Comparison of ENCODE assay signal across 1 cellular context in the genomic region with DNA sequence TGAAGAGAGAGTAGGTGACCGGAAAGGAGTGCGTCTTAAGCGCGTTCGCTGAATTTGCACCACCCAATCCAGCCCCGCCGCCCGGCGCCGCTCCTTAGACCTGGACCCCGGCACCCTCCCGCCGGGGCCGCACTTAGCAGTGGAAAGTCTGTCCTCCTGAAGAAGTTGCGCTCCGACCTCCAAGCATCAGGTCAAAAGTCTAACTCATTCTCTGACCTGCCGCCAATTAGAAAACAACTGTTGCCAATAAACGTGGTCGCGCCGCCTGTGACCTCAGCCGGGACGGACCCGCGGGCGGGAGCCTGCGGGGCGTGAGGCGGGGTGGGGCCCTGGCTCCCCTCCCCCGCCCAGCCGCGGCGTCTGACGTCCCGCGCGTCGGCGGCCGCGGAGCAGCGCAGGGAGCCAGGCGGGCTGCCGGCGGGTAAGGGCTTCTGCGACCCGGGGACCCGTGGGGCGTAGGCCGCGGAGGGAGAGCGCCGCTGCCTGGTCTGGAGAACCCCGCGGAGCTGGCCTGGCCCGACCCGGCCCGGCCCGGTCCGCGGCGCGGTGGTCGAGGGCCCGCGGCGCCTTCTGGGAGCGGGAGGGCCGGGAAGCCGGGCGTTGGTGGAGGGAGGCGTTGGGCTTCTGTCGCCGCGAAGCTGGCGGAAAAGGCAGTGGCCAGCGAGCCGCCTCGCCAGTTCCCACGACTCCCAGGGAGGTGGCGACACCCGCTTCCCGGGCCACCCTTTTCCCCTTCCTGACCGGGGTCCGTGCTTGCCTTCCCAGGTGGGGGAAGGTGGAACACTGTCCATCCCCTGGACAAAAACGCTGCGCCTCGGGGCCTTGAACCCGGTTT.
TF ChIP-seq lines count a peak whose summit lies in the region.

A gene with protein sequence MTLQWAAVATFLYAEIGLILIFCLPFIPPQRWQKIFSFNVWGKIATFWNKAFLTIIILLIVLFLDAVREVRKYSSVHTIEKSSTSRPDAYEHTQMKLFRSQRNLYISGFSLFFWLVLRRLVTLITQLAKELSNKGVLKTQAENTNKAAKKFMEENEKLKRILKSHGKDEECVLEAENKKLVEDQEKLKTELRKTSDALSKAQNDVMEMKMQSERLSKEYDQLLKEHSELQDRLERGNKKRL (plus strand): TSS at position 366 of the 835 bp plus-strand sequence. CDS start 527 bp downstream, outside the sequence.

TF ChIP-seq in HepG2, 621 proteins besides CTCF, POLR2A, EP300 and RAD21 (continued from another document and continues in another):
- TF ChIP-seq, protein P1, sequence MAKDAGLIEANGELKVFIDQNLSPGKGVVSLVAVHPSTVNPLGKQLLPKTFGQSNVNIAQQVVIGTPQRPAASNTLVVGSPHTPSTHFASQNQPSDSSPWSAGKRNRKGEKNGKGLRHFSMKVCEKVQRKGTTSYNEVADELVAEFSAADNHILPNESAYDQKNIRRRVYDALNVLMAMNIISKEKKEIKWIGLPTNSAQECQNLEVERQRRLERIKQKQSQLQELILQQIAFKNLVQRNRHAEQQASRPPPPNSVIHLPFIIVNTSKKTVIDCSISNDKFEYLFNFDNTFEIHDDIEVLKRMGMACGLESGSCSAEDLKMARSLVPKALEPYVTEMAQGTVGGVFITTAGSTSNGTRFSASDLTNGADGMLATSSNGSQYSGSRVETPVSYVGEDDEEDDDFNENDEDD (CRISPR knock-in tag; IDR thresholded peaks at IDR 0.05; ENCODE audit: borderline replicate concordance) = peak; percentile 63; the same call in 1 of the 2 replicates
- TF ChIP-seq, protein P2, sequence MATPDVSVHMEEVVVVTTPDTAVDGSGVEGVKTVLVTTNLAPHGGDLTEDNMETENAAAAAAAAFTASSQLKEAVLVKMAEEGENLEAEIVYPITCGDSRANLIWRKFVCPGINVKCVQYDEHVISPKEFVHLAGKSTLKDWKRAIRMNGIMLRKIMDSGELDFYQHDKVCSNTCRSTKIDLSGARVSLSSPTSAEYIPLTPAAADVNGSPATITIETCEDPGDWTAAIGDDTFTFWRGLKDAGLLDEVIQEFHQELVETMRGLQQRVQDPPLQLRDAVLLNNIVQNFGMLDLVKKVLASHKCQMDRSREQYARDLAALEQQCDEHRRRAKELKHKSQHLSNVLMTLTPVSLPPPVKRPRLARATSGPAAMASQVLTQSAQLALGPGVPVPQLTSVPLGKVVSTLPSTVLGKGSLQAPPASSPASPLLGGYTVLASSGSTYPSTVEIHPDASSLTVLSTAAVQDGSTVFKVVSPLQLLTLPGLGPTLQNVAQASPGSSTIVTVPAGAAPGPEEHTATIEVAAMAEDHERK (CRISPR knock-in tag; IDR thresholded peaks at IDR 0.05; ENCODE audit: low read depth) = no peak
- TF ChIP-seq, protein P3, sequence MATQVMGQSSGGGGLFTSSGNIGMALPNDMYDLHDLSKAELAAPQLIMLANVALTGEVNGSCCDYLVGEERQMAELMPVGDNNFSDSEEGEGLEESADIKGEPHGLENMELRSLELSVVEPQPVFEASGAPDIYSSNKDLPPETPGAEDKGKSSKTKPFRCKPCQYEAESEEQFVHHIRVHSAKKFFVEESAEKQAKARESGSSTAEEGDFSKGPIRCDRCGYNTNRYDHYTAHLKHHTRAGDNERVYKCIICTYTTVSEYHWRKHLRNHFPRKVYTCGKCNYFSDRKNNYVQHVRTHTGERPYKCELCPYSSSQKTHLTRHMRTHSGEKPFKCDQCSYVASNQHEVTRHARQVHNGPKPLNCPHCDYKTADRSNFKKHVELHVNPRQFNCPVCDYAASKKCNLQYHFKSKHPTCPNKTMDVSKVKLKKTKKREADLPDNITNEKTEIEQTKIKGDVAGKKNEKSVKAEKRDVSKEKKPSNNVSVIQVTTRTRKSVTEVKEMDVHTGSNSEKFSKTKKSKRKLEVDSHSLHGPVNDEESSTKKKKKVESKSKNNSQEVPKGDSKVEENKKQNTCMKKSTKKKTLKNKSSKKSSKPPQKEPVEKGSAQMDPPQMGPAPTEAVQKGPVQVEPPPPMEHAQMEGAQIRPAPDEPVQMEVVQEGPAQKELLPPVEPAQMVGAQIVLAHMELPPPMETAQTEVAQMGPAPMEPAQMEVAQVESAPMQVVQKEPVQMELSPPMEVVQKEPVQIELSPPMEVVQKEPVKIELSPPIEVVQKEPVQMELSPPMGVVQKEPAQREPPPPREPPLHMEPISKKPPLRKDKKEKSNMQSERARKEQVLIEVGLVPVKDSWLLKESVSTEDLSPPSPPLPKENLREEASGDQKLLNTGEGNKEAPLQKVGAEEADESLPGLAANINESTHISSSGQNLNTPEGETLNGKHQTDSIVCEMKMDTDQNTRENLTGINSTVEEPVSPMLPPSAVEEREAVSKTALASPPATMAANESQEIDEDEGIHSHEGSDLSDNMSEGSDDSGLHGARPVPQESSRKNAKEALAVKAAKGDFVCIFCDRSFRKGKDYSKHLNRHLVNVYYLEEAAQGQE (IDR thresholded peaks at IDR 0.05; ENCODE audit: borderline replicate concordance in 1 of 2, low read depth in 1 of 2, low read length in 2 of 2) = peak in 1 of 2 experiments; percentile 42; a peak in 1 of 4 replicates
- TF ChIP-seq STAG1 (CRISPR knock-in tag; IDR thresholded peaks at IDR 0.05) (peak; percentile 33), DNMT3B (CRISPR knock-in tag; conservative IDR thresholded peaks at IDR 0.05) (no peak), CCDC6 (CRISPR knock-in tag; IDR thresholded peaks at IDR 0.05) (peak; percentile 93), SKI (IDR thresholded peaks at IDR 0.05; ENCODE audit: partially characterized antibody) (peak; percentile 87), FIP1L1 (IDR thresholded peaks at IDR 0.05; ENCODE audit: borderline replicate concordance, insufficient read depth, low read depth, low read length) (no peak), HNRNPK (IDR thresholded peaks at IDR 0.05; ENCODE audit: low read depth, low read length, poor library complexity, severe bottlenecking) (no peak), ERF (CRISPR knock-in tag; IDR thresholded peaks at IDR 0.05) (no peak; the same call in 1 of the 2 replicates), RBAK (CRISPR knock-in tag; IDR thresholded peaks at IDR 0.05) (no peak), ZBTB1 (CRISPR knock-in tag; IDR thresholded peaks at IDR 0.05; ENCODE audit: borderline replicate concordance) (no peak), MXI1 (IDR thresholded peaks at IDR 0.05; ENCODE audit: borderline replicate concordance, low read depth, low read length) (peak; percentile 57; the same call in 1 of the 3 replicates), ZNF556 (CRISPR knock-in tag; IDR thresholded peaks at IDR 0.05; ENCODE audit: borderline replicate concordance) (no peak), MAFG (CRISPR knock-in tag; IDR thresholded peaks at IDR 0.05) (no peak), ZNF724P (CRISPR knock-in tag; IDR thresholded peaks at IDR 0.05; ENCODE audit: borderline replicate concordance) (peak; percentile 74; the same call in 1 of the 2 replicates), KAT2B (IDR thresholded peaks at IDR 0.05; ENCODE audit: borderline replicate concordance, low read depth, low read length) (no peak), HDAC6 (IDR thresholded peaks at IDR 0.05; ENCODE audit: low read depth, low read length) (no peak), ZNF746 (CRISPR knock-in tag; IDR thresholded peaks at IDR 0.05) (peak; percentile 29; the same call in 1 of the 2 replicates), GABPB1 (CRISPR knock-in tag; IDR thresholded peaks at IDR 0.05) (peak; percentile 48; the same call in 1 of the 2 replicates), MLLT10 (CRISPR knock-in tag; IDR thresholded peaks at IDR 0.05) (no peak), ZNF816 (CRISPR knock-in tag; IDR thresholded peaks at IDR 0.05; ENCODE audit: borderline replicate concordance) (peak; percentile 57; the same call in 1 of the 2 replicates), SRSF9 (IDR thresholded peaks at IDR 0.05; ENCODE audit: borderline replicate concordance, insufficient read depth, low read depth, low read length, poor library complexity, severe bottlenecking) (no peak), MIXL1 (CRISPR knock-in tag; IDR thresholded peaks at IDR 0.05) (no peak), ARNT2 (CRISPR knock-in tag; IDR thresholded peaks at IDR 0.05; ENCODE audit: low read depth) (peak; percentile 85), MEIS2 (CRISPR knock-in tag; IDR thresholded peaks at IDR 0.05) (no peak), HNF4A (CRISPR knock-in tag; IDR thresholded peaks at IDR 0.05) (peak; percentile 24; the same call in 1 of the 2 replicates), FLYWCH1 (CRISPR knock-in tag; IDR thresholded peaks at IDR 0.05) (no peak; the same call in 1 of the 2 replicates), ZBTB7B (CRISPR knock-in tag; IDR thresholded peaks at IDR 0.05) (0 out of 2 replicates have a peak, but pooled peaks have one; percentile 83), HMGA1 (CRISPR knock-in tag; conservative IDR thresholded peaks at IDR 0.05) (no peak), ZNF564 (CRISPR knock-in tag; IDR thresholded peaks at IDR 0.05) (peak; percentile 57; the same call in 1 of the 2 replicates), ZNF761 (CRISPR knock-in tag; conservative IDR thresholded peaks at IDR 0.05) (peak; percentile 71; the same call in 1 of the 2 replicates)
- TF ChIP-seq, protein P4, sequence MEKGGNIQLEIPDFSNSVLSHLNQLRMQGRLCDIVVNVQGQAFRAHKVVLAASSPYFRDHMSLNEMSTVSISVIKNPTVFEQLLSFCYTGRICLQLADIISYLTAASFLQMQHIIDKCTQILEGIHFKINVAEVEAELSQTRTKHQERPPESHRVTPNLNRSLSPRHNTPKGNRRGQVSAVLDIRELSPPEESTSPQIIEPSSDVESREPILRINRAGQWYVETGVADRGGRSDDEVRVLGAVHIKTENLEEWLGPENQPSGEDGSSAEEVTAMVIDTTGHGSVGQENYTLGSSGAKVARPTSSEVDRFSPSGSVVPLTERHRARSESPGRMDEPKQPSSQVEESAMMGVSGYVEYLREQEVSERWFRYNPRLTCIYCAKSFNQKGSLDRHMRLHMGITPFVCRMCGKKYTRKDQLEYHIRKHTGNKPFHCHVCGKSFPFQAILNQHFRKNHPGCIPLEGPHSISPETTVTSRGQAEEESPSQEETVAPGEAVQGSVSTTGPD (CRISPR knock-in tag; IDR thresholded peaks at IDR 0.05) = no peak
- TF ChIP-seq, protein P5, sequence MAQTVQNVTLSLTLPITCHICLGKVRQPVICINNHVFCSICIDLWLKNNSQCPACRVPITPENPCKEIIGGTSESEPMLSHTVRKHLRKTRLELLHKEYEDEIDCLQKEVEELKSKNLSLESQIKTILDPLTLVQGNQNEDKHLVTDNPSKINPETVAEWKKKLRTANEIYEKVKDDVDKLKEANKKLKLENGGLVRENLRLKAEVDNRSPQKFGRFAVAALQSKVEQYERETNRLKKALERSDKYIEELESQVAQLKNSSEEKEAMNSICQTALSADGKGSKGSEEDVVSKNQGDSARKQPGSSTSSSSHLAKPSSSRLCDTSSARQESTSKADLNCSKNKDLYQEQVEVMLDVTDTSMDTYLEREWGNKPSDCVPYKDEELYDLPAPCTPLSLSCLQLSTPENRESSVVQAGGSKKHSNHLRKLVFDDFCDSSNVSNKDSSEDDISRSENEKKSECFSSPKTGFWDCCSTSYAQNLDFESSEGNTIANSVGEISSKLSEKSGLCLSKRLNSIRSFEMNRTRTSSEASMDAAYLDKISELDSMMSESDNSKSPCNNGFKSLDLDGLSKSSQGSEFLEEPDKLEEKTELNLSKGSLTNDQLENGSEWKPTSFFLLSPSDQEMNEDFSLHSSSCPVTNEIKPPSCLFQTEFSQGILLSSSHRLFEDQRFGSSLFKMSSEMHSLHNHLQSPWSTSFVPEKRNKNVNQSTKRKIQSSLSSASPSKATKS (CRISPR knock-in tag; IDR thresholded peaks at IDR 0.05) = no peak; the same call in 1 of the 2 replicates
- TF ChIP-seq, protein P6, sequence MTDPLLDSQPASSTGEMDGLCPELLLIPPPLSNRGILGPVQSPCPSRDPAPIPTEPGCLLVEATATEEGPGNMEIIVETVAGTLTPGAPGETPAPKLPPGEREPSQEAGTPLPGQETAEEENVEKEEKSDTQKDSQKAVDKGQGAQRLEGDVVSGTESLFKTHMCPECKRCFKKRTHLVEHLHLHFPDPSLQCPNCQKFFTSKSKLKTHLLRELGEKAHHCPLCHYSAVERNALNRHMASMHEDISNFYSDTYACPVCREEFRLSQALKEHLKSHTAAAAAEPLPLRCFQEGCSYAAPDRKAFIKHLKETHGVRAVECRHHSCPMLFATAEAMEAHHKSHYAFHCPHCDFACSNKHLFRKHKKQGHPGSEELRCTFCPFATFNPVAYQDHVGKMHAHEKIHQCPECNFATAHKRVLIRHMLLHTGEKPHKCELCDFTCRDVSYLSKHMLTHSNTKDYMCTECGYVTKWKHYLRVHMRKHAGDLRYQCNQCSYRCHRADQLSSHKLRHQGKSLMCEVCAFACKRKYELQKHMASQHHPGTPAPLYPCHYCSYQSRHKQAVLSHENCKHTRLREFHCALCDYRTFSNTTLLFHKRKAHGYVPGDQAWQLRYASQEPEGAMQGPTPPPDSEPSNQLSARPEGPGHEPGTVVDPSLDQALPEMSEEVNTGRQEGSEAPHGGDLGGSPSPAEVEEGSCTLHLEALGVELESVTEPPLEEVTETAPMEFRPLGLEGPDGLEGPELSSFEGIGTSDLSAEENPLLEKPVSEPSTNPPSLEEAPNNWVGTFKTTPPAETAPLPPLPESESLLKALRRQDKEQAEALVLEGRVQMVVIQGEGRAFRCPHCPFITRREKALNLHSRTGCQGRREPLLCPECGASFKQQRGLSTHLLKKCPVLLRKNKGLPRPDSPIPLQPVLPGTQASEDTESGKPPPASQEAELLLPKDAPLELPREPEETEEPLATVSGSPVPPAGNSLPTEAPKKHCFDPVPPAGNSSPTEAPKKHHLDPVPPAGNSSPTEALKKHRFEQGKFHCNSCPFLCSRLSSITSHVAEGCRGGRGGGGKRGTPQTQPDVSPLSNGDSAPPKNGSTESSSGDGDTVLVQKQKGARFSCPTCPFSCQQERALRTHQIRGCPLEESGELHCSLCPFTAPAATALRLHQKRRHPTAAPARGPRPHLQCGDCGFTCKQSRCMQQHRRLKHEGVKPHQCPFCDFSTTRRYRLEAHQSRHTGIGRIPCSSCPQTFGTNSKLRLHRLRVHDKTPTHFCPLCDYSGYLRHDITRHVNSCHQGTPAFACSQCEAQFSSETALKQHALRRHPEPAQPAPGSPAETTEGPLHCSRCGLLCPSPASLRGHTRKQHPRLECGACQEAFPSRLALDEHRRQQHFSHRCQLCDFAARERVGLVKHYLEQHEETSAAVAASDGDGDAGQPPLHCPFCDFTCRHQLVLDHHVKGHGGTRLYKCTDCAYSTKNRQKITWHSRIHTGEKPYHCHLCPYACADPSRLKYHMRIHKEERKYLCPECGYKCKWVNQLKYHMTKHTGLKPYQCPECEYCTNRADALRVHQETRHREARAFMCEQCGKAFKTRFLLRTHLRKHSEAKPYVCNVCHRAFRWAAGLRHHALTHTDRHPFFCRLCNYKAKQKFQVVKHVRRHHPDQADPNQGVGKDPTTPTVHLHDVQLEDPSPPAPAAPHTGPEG (CRISPR knock-in tag; IDR thresholded peaks at IDR 0.05) = peak; percentile 56; the same call in 1 of the 2 replicates
- TF ChIP-seq, protein P7, sequence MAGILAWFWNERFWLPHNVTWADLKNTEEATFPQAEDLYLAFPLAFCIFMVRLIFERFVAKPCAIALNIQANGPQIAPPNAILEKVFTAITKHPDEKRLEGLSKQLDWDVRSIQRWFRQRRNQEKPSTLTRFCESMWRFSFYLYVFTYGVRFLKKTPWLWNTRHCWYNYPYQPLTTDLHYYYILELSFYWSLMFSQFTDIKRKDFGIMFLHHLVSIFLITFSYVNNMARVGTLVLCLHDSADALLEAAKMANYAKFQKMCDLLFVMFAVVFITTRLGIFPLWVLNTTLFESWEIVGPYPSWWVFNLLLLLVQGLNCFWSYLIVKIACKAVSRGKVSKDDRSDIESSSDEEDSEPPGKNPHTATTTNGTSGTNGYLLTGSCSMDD (CRISPR knock-in tag; IDR thresholded peaks at IDR 0.05) = no peak
- TF ChIP-seq, protein P8, sequence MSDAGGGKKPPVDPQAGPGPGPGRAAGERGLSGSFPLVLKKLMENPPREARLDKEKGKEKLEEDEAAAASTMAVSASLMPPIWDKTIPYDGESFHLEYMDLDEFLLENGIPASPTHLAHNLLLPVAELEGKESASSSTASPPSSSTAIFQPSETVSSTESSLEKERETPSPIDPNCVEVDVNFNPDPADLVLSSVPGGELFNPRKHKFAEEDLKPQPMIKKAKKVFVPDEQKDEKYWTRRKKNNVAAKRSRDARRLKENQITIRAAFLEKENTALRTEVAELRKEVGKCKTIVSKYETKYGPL (CRISPR knock-in tag; IDR thresholded peaks at IDR 0.05) = no peak
